ENCODE assay signal across 28 cellular contexts in the genomic region with DNA sequence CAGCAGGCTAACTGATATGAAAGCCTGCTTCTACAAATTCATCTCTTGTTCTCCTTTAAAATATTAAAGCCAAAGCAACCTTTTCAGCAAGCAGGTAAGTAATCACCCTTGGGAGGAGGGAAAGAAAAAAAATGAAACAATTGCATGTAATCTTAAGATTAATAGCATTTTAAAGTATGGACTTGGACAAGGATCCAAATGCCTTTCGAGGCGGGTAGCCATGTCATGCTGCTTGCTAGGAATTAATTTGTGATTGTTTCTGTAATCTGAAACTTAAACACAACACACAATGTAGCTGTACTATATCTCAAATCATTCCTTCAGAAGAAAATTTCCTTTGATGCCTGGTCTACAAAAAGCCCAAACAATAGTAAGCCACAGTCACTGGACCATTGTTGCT.
"Had no signal": no experiment of that assay in that cellular context is flagged by ENCODE, and none has a peak within 500 bp of the region (broad histone marks: within the 10 kb centered on the region; RNA-seq: fewer than 3 reads in every experiment).

No MANE protein-coding gene starts in this region.

- H3K9ac ChIP-seq: SK-N-SH had no signal

- H3K4me3 Mint-ChIP-seq: activated CD4-positive, alpha-beta memory T cell treated with anti-CD3 and anti-CD28 coated beads, Interleukin-2, amount 10 ng/mL, durations not matched to agents 7 days and 5 days; activated CD4-positive, alpha-beta T cell treated with anti-CD3 and anti-CD28 coated beads for 36 hours; activated naive CD4-positive, alpha-beta T cell treated with anti-CD3 and anti-CD28 coated beads, Interleukin-2, amount 50 U/mL, for 24 hours; activated T-cell treated with anti-CD3 and anti-CD28 coated beads, Interleukin-2, amount 50 U/mL, for 72 hours; central memory CD8-positive, alpha-beta T cell had no signal

- H3K4me1 Mint-ChIP-seq: activated CD4-positive, alpha-beta memory T cell treated with anti-CD3 and anti-CD28 coated beads, Interleukin-2, amount 10 ng/mL, durations not matched to agents 7 days and 5 days; activated CD4-positive, alpha-beta T cell treated with anti-CD3 and anti-CD28 coated beads for 36 hours; activated naive CD4-positive, alpha-beta T cell treated with anti-CD3 and anti-CD28 coated beads, Interleukin-2, amount 50 U/mL, for 24 hours; central memory CD8-positive, alpha-beta T cell had no signal

- H3K27ac Mint-ChIP-seq: activated CD4-positive, alpha-beta memory T cell treated with anti-CD3 and anti-CD28 coated beads, Interleukin-2, amount 10 ng/mL, durations not matched to agents 7 days and 5 days; activated CD4-positive, alpha-beta T cell treated with anti-CD3 and anti-CD28 coated beads for 36 hours; activated T-cell treated with anti-CD3 and anti-CD28 coated beads, Interleukin-2, amount 50 U/mL, for 72 hours; activated T-helper 2 cell treated with anti-CD3 and anti-CD28 coated beads, Interferon-gamma antibody, Interleukin-2, Interleukin-4, amounts not matched to agents 10 μg/mL and 5 μg/mL and 100 μg/mL, durations not matched to agents 14 hours and 24 hours and 36 hours had no signal

- H3K36me3 Mint-ChIP-seq: activated naive CD4-positive, alpha-beta T cell treated with anti-CD3 and anti-CD28 coated beads, Interleukin-2, amount 50 U/mL, for 24 hours had no signal

- H3K4me1 ChIP-seq: SJCRH30 had no signal

- H3K27me3 ChIP-seq: ascending aorta, body of pancreas, SJCRH30 had no signal

- H3K4me3 ChIP-seq: ascending aorta, body of pancreas, SJCRH30 had no signal

- ATAC-seq: activated CD4-positive, alpha-beta T cell treated with anti-CD3 and anti-CD28 coated beads for 36 hours; activated T-cell treated with anti-CD3 and anti-CD28 coated beads, Interleukin-2, amount 50 U/mL, for 72 hours; body of pancreas; Panc1; Right ventricle myocardium inferior had no signal

- H3K9me3 ChIP-seq: ascending aorta, body of pancreas, SJCRH30, SK-N-SH had no signal

- H3K4me2 ChIP-seq: SK-N-SH had no signal

- H3K9me3 Mint-ChIP-seq: activated CD4-positive, alpha-beta memory T cell treated with anti-CD3 and anti-CD28 coated beads, Interleukin-2, amount 10 ng/mL, durations not matched to agents 7 days and 5 days; activated naive CD4-positive, alpha-beta T cell treated with anti-CD3 and anti-CD28 coated beads, Interleukin-2, amount 50 U/mL, for 24 hours; activated T-cell treated with anti-CD3 and anti-CD28 coated beads, Interleukin-2, amount 50 U/mL, for 72 hours; activated T-helper 2 cell treated with anti-CD3 and anti-CD28 coated beads, Interferon-gamma antibody, Interleukin-2, Interleukin-4, amounts not matched to agents 10 μg/mL and 5 μg/mL and 100 μg/mL, durations not matched to agents 14 hours and 24 hours and 36 hours; central memory CD8-positive, alpha-beta T cell had no signal

- DNase-seq: activated CD4-positive, alpha-beta memory T cell treated with anti-CD3 and anti-CD28 coated beads, Interleukin-2, amount 10 ng/mL, durations not matched to agents 7 days and 5 days; activated CD4-positive, alpha-beta T cell treated with anti-CD3 and anti-CD28 coated beads for 36 hours; activated CD4-positive, alpha-beta T cell treated with anti-CD3 and anti-CD28 coated beads, Interleukin-2, amount 50 U/mL, for 1 hour; activated T-cell treated with anti-CD3 and anti-CD28 coated beads for 4 hours; activated T-cell treated with anti-CD3 and anti-CD28 coated beads, Interleukin-2, amount 50 U/mL, for 72 hours; amniotic stem cell; body of pancreas; Karpas-422; MM.1S; NCI-H1105; NCI-H1436; NCI-H1694 treated with DMSO at 0.1 percent for 48 hours; NCI-H2029 treated with DMSO at 0.1 percent for 48 hours; NCI-H510A treated with DMSO at 0.1 percent for 48 hours; NCI-H69; NK-92 treated with Interleukin-12 subunit alpha and Interleukin-12 subunit beta, amount 100 ng/mL, for 24 hours; OCI-M1; RPMI8226; SJCRH30; SK-N-SH; T-helper 1 cell; WERI-Rb-1 had no signal

- H3K27ac ChIP-seq: ascending aorta, SJCRH30, WERI-Rb-1 had no signal
